14 cellular contexts compared by ENCODE assay signal in the genomic region with DNA sequence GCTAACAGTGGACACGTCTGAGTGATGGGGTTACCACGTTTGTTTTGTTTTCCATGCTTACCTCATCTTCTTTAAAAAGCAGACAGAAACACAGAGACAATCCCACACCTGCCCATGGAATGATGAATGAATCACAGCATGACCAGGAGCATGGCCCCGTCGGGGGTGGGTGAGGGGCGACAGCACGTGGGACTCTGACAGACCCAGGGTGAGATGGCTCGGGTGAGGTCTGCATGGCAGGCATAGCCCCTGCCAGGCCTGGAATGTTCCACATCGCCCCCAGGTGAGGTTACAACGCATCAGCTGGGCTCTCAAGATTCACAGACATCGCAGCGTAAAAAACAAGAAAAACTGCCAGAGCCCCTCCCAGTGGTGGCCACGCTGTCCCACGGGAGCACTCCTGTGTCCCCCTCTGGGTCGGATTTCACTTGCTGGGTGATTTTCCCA. TPM values are rescaled to one million over a fixed set of nuclear protein-coding genes. Genes with fewer than 3 reads are reported as not detected.
DNase-seq lines count a peak whose midpoint lies in the region; ATAC-seq and TF ChIP-seq lines count a peak whose summit lies in the region.
"Had no signal": no experiment of that assay in that cellular context is flagged by ENCODE, and none has a peak within 500 bp of the region (broad histone marks: within the 10 kb centered on the region; RNA-seq: fewer than 3 reads in every experiment).

No MANE protein-coding gene starts in this region.

- H3K79me2 ChIP-seq in PC-3 (ENCODE audit: low read length) = peaks cover 89% of the 10 kb centered on the region

- 82 to 88% methylated on average over 14 of the region's 14 CpGs for WGBS in lower leg skin, 2 donors

- no peak for TF ChIP-seq POLR2A in lower leg skin (IDR thresholded peaks at IDR 0.05)

- peaks cover 18% of the 10 kb centered on the region for H3K4me1 Mint-ChIP-seq in activated naive CD8-positive, alpha-beta T cell (ENCODE audit: low read depth)
- peaks cover 54% of the 10 kb centered on the region for H3K4me1 Mint-ChIP-seq in activated naive CD8-positive, alpha-beta T cell treated with anti-CD3 and anti-CD28 coated beads, Interleukin-2, amount 50 U/mL, for 24 hours
- H3K4me1 Mint-ChIP-seq in stimulated activated memory B cell treated with anti-CD40 and anti-IgM and Interleukin-4, amounts not matched to agents 10 μg/mL and 1 μg/mL and 100 μg/mL, for 72 hours = peaks cover 44% of the 10 kb centered on the region

- H3K4me3 Mint-ChIP-seq in activated naive CD8-positive, alpha-beta T cell = no peak overlapping the region
- no peak overlapping the region for H3K4me3 Mint-ChIP-seq in activated naive CD8-positive, alpha-beta T cell treated with anti-CD3 and anti-CD28 coated beads, Interleukin-2, amount 50 U/mL, for 24 hours
- no peak overlapping the region for H3K4me3 Mint-ChIP-seq in stimulated activated memory B cell treated with anti-CD40 and anti-IgM and Interleukin-4, amounts not matched to agents 10 μg/mL and 1 μg/mL and 100 μg/mL, for 72 hours
- H3K4me3 Mint-ChIP-seq: T-helper 17 cell had no signal

- no peak overlapping the region for H3K9ac ChIP-seq in PC-3 (ENCODE audit: low read length)

- BruUV-seq in PC-3 (replicated peaks; lab: Mats Ljungman, UMichigan) = no TSS peak

- H3K36me3 Mint-ChIP-seq in activated naive CD8-positive, alpha-beta T cell = peaks cover 2% of the 10 kb centered on the region
- H3K36me3 Mint-ChIP-seq in activated naive CD8-positive, alpha-beta T cell treated with anti-CD3 and anti-CD28 coated beads, Interleukin-2, amount 50 U/mL, for 24 hours (ENCODE audit: low read depth) = peaks cover 56% of the 10 kb centered on the region
- H3K36me3 Mint-ChIP-seq in stimulated activated memory B cell treated with anti-CD40 and anti-IgM and Interleukin-4, amounts not matched to agents 10 μg/mL and 1 μg/mL and 100 μg/mL, for 72 hours = peaks cover 29% of the 10 kb centered on the region

- peak overlapping the region; percentile 9; the same call in 1 of the 2 replicates for H3K27ac ChIP-seq in PC-3 (ENCODE audit: low read length)
- H3K27ac ChIP-seq in foreskin keratinocyte = peak overlapping the region; percentile 10

- POLR2A ChIA-PET in PC-3 (lab: Charles Lee; ENCODE audit: unreplicated experiment) = no interaction called here

- no peaks in the 10 kb centered on the region for H3K9me3 Mint-ChIP-seq in activated naive CD8-positive, alpha-beta T cell (ENCODE audit: low read depth)
- no peaks in the 10 kb centered on the region for H3K9me3 Mint-ChIP-seq in activated naive CD8-positive, alpha-beta T cell treated with anti-CD3 and anti-CD28 coated beads, Interleukin-2, amount 50 U/mL, for 24 hours
- no peaks in the 10 kb centered on the region for H3K9me3 Mint-ChIP-seq in stimulated activated memory B cell treated with anti-CD40 and anti-IgM and Interleukin-4, amounts not matched to agents 10 μg/mL and 1 μg/mL and 100 μg/mL, for 72 hours

- H4K20me1 ChIP-seq in PC-3 (ENCODE audit: low read length) = peaks cover 10% of the 10 kb centered on the region; the same call in 1 of the 2 replicates

- TF ChIP-seq CTCF in PC-3 (conservative IDR thresholded peaks at IDR 0.05; ENCODE audit: low read depth, low read length) (no peak), foreskin keratinocyte (conservative IDR thresholded peaks at IDR 0.05) (peak; percentile 23), lower leg skin (IDR thresholded peaks at IDR 0.05) (no peak)

- intact Hi-C loops in PC-3 (cut with micrococcal nuclease) = loop anchor here (2.0 to 5.0 kb wide), 2 partner anchors 20 to 74 kb away; no protein-coding TSS in a partner anchor
- intact Hi-C loops in lower leg skin (cut with DNase I; ENCODE audit: low total_unique reads) = no loop called here

- H2AFZ ChIP-seq in PC-3 (ENCODE audit: low read length) = no peak overlapping the region

- no peak overlapping the region for H3K4me3 ChIP-seq in PC-3 (ENCODE audit: low read length)
- H3K4me3 ChIP-seq in lower leg skin (ENCODE audit: low read depth, poor library complexity, severe bottlenecking) = no peak overlapping the region
- H3K4me3 ChIP-seq: sigmoid colon had no signal

- H3K4me2 ChIP-seq in PC-3 (ENCODE audit: low read length) = no peak overlapping the region

- no peak for DNase-seq in activated naive CD8-positive, alpha-beta T cell treated with anti-CD3 and anti-CD28 coated beads, Interleukin-2, amount 50 U/mL, for 24 hours
- DNase-seq in PC-3 (no peak), foreskin keratinocyte (peak; percentile 63 to 75), KBM-7 (no peak), lower leg skin (ENCODE audit: low spot score in 2 of 2) (no peak)
- DNase-seq in effector CD8-positive, alpha-beta T cell (lab: John Stamatoyannopoulos, UW) = no peak
- DNase-seq: activated CD4-positive, alpha-beta T cell treated with anti-CD3 and anti-CD28 coated beads for 4 hours; activated gamma-delta T cell treated with Interleukin-2 at 50 U/mL for 16 hours; Kasumi-1; NCI-H2171 treated with DMSO at 0.1 percent for 48 hours; sigmoid colon; T-helper 17 cell had no signal

- peaks cover 32% of the 10 kb centered on the region for H3K4me1 ChIP-seq in PC-3 (ENCODE audit: insufficient read depth, low read length)
- peaks cover 11% of the 10 kb centered on the region for H3K4me1 ChIP-seq in foreskin keratinocyte

- no peak for ATAC-seq in activated naive CD8-positive, alpha-beta T cell treated with anti-CD3 and anti-CD28 coated beads, Interleukin-2, amount 50 U/mL, for 24 hours
- ATAC-seq in PC-3 = no peak
- peak; percentile 9 for ATAC-seq in foreskin keratinocyte
- no peak for ATAC-seq in stimulated activated memory B cell treated with anti-CD40 and anti-IgM and Interleukin-4, amounts not matched to agents 10 μg/mL and 1 μg/mL and 100 μg/mL, for 72 hours
- ATAC-seq: T-helper 17 cell had no signal

- no peaks in the 10 kb centered on the region for H3K9me2 ChIP-seq in PC-3 (replicated peaks; ENCODE audit: low read length)

- no peaks in the 10 kb centered on the region for H3K27me3 Mint-ChIP-seq in activated naive CD8-positive, alpha-beta T cell
- H3K27me3 Mint-ChIP-seq in activated naive CD8-positive, alpha-beta T cell treated with anti-CD3 and anti-CD28 coated beads, Interleukin-2, amount 50 U/mL, for 24 hours = no peaks in the 10 kb centered on the region
- no peaks in the 10 kb centered on the region for H3K27me3 Mint-ChIP-seq in stimulated activated memory B cell treated with anti-CD40 and anti-IgM and Interleukin-4, amounts not matched to agents 10 μg/mL and 1 μg/mL and 100 μg/mL, for 72 hours
- H3K27me3 Mint-ChIP-seq: T-helper 17 cell had no signal

- H3K36me3 ChIP-seq in PC-3 (ENCODE audit: low read depth, low read length) = peaks cover 55% of the 10 kb centered on the region

- peak overlapping the region; percentile 64 for H3K27ac Mint-ChIP-seq in activated naive CD8-positive, alpha-beta T cell
- H3K27ac Mint-ChIP-seq in activated naive CD8-positive, alpha-beta T cell treated with anti-CD3 and anti-CD28 coated beads, Interleukin-2, amount 50 U/mL, for 24 hours = no peak overlapping the region
- H3K27ac Mint-ChIP-seq in stimulated activated memory B cell treated with anti-CD40 and anti-IgM and Interleukin-4, amounts not matched to agents 10 μg/mL and 1 μg/mL and 100 μg/mL, for 72 hours = peak overlapping the region; percentile 32
- H3K27ac Mint-ChIP-seq: T-helper 17 cell had no signal

- H3F3A ChIP-seq in PC-3 (ENCODE audit: low read length, unreplicated experiment) = no peaks in the 10 kb centered on the region

- no peaks in the 10 kb centered on the region for H3K27me3 ChIP-seq in PC-3 (ENCODE audit: low read length)
- H3K27me3 ChIP-seq in foreskin keratinocyte = no peaks in the 10 kb centered on the region
- H3K27me3 ChIP-seq: sigmoid colon had no signal

- CTCF ChIA-PET in PC-3 (lab: Charles Lee) = no interaction called here

- H3K9me3 ChIP-seq in PC-3 (ENCODE audit: low read length) = no peaks in the 10 kb centered on the region
- H3K9me3 ChIP-seq: sigmoid colon had no signal

- in situ Hi-C loops in KBM-7 (cut with MboI; ENCODE audit: low pct_unique_long_range_greater_than_20kb, low sequenced_read_pairs) = no loop called here

RNA-seq across cellular contexts. Expression of a gene that starts 18.1 kb away (rescaled TPM):
- total RNA-seq in PC-3 (2014; rRNA removed) (93.2 and 118 TPM in 2 replicates), foreskin keratinocyte (455 and 588 TPM in 2 replicates), lower leg skin (10 to 100 TPM in 3 of 4 donors, 1 to 10 TPM in 1; 8.0 to 39.0 (median 19.4) TPM)
- 419 and 621 TPM in 2 replicates for polyA plus RNA-seq in foreskin keratinocyte

Comparison
In these comparisons a context has a peak if more than half of its experiments do, and no peak if none do; other contexts are left out.
1. DNase-seq: peak in foreskin keratinocyte (2 of 2); none in activated naive CD8-positive, alpha-beta T cell treated with anti-CD3 and anti-CD28 coated beads, Interleukin-2, amount 50 U/mL, for 24 hours (single experiment), PC-3 (single experiment), KBM-7 (single experiment), lower leg skin (0 of 2) and effector CD8-positive, alpha-beta T cell (single experiment).